ENCODE assay signal across 1 cellular context in genomic region chr1:34847094-34847493, GRCh38.
TF ChIP-seq lines count a peak whose summit lies in the region.

No MANE protein-coding gene starts in this region.

TF ChIP-seq in HepG2, 621 proteins besides CTCF, POLR2A, EP300 and RAD21 (continued from another document and continues in another):
- TF ChIP-seq ZNF318 (CRISPR knock-in tag; IDR thresholded peaks at IDR 0.05), result no peak
- no peak for TF ChIP-seq KDM3A (CRISPR knock-in tag; IDR thresholded peaks at IDR 0.05; ENCODE audit: low read depth)
- no peak for TF ChIP-seq CCAR2 (optimal IDR thresholded peaks at IDR 0.05; ENCODE audit: low read depth, low read length)
- 0 out of 2 replicates have a peak, but pooled peaks have one; percentile 29 for TF ChIP-seq ZMYM4 (CRISPR knock-in tag; IDR thresholded peaks at IDR 0.05)
- no peak for TF ChIP-seq ZNF737 (CRISPR knock-in tag; IDR thresholded peaks at IDR 0.05; ENCODE audit: borderline replicate concordance)
- no peak for TF ChIP-seq ZNF232 (CRISPR knock-in tag; IDR thresholded peaks at IDR 0.05; ENCODE audit: borderline replicate concordance)
- TF ChIP-seq PHF21A (CRISPR knock-in tag; IDR thresholded peaks at IDR 0.05), result peak; percentile 23; the same call in 1 of the 2 replicates
- TF ChIP-seq WIZ (CRISPR knock-in tag; IDR thresholded peaks at IDR 0.05), result no peak
- TF ChIP-seq ZNF619 (CRISPR knock-in tag; IDR thresholded peaks at IDR 0.05), result no peak
- peak; percentile 35; the same call in 1 of the 2 replicates for TF ChIP-seq ARID4A (CRISPR knock-in tag; IDR thresholded peaks at IDR 0.05; ENCODE audit: borderline replicate concordance)
- no peak for TF ChIP-seq GLMP (CRISPR knock-in tag; IDR thresholded peaks at IDR 0.05; ENCODE audit: borderline replicate concordance)
- TF ChIP-seq SRSF1 (optimal IDR thresholded peaks at IDR 0.05; ENCODE audit: low read depth, low read length), result no peak
- peak; percentile 49 for TF ChIP-seq NCOA2 (CRISPR knock-in tag; IDR thresholded peaks at IDR 0.05)
- no peak for TF ChIP-seq GPN1 (CRISPR knock-in tag; IDR thresholded peaks at IDR 0.05; ENCODE audit: borderline replicate concordance)
- no peak for TF ChIP-seq TRIM22 (IDR thresholded peaks at IDR 0.05)
- TF ChIP-seq MAF1 (CRISPR knock-in tag; IDR thresholded peaks at IDR 0.05; ENCODE audit: borderline replicate concordance), result no peak
- no peak for TF ChIP-seq REL (CRISPR knock-in tag; conservative IDR thresholded peaks at IDR 0.05)
- TF ChIP-seq U2AF1 (optimal IDR thresholded peaks at IDR 0.05; ENCODE audit: low read depth, low read length), result no peak
- TF ChIP-seq ZBTB34 (CRISPR knock-in tag; IDR thresholded peaks at IDR 0.05), result no peak
- 0 out of 2 replicates have a peak, but pooled peaks have one; percentile 32 for TF ChIP-seq TFE3 (CRISPR knock-in tag; IDR thresholded peaks at IDR 0.05)
- TF ChIP-seq REPIN1 (CRISPR knock-in tag; IDR thresholded peaks at IDR 0.05; ENCODE audit: borderline replicate concordance, low read depth), result 0 out of 2 replicates have a peak, but pooled peaks have one; percentile 33
- TF ChIP-seq ARID3A (IDR thresholded peaks at IDR 0.05; ENCODE audit: low read depth, low read length), result no peak
- no peak for TF ChIP-seq GZF1 (CRISPR knock-in tag; IDR thresholded peaks at IDR 0.05)
- TF ChIP-seq NFAT5 (CRISPR knock-in tag; IDR thresholded peaks at IDR 0.05), result no peak
- no peak for TF ChIP-seq BORCS8-MEF2B (CRISPR knock-in tag; IDR thresholded peaks at IDR 0.05)
- TF ChIP-seq SALL1 (CRISPR knock-in tag; IDR thresholded peaks at IDR 0.05), result peak; percentile 50
- no peak for TF ChIP-seq SNRNP70 (IDR thresholded peaks at IDR 0.05; ENCODE audit: low read depth, low read length)
- TF ChIP-seq HMGA1 (CRISPR knock-in tag; conservative IDR thresholded peaks at IDR 0.05), result no peak
- TF ChIP-seq CHD4 (IDR thresholded peaks at IDR 0.05; ENCODE audit: borderline replicate concordance, low read length), result no peak
